Comparison of ENCODE assay signal across 10 cellular contexts in genomic region chr3:177928156-177928555, GRCh38.
DNase-seq lines count a peak whose midpoint lies in the region; ATAC-seq and TF ChIP-seq lines count a peak whose summit lies in the region.
"Had no signal": no experiment of that assay in that cellular context is flagged by ENCODE, and none has a peak within 500 bp of the region (broad histone marks: within the 10 kb centered on the region; RNA-seq: fewer than 3 reads in every experiment).

No MANE protein-coding gene starts in this region.

- TF ChIP-seq POLR2A in sigmoid colon (IDR thresholded peaks at IDR 0.05) (no peak), testis (IDR thresholded peaks at IDR 0.05) (no peak)

- ATAC-seq in activated T-cell treated with anti-CD3 and anti-CD28 coated beads, Interleukin-2, amount 50 U/mL, for 4 hours = peak; percentile 48 to 73
- peak; percentile 54 for ATAC-seq in HG03039 (IDR thresholded peaks at IDR 0.05; ENCODE audit: unreplicated experiment)

- DNase-seq in activated T-cell treated with anti-CD3 and anti-CD28 coated beads, Interleukin-2, amount 50 U/mL, for 4 hours = no peak
- DNase-seq in activated T-cell treated with anti-CD3 and anti-CD28 coated beads, Interleukin-2, amount 50 U/mL, for 48 hours = no peak
- DNase-seq in adipocyte (ENCODE audit: low read depth) = peak; percentile 39
- DNase-seq in stromal cell of bone marrow (ENCODE audit: low read depth) = peak; percentile 58
- DNase-seq in sigmoid colon = no peak
- DNase-seq in testis = no peak
- DNase-seq in mesothelial cell of epicardium (ENCODE audit: low spot score in 2 of 2, unreplicated experiment in 2 of 2) = no peak
- DNase-seq: DND-41, left cardiac atrium had no signal

- no peaks in the 10 kb centered on the region for H3K36me3 Mint-ChIP-seq in activated T-cell treated with anti-CD3 and anti-CD28 coated beads, Interleukin-2, amount 50 U/mL, for 4 hours (ENCODE audit: insufficient read depth)
- H3K36me3 Mint-ChIP-seq in mesothelial cell of epicardium = peaks cover 4% of the 10 kb centered on the region

- H3K27ac ChIP-seq in sigmoid colon (peak overlapping the region in 1 of 4 donors; percentile 37), testis (no peak overlapping the region)

- H3K9me3 ChIP-seq in adipocyte (ENCODE audit: control insufficient read depth, low read length) (peaks cover 2% of the 10 kb centered on the region), sigmoid colon (no peaks in the 10 kb centered on the region), testis (no peaks in the 10 kb centered on the region)

- H3K27me3 Mint-ChIP-seq in activated T-cell treated with anti-CD3 and anti-CD28 coated beads, Interleukin-2, amount 50 U/mL, for 4 hours (ENCODE audit: low read depth) = no peaks in the 10 kb centered on the region
- no peaks in the 10 kb centered on the region for H3K27me3 Mint-ChIP-seq in mesothelial cell of epicardium (ENCODE audit: low read depth)

- no peak overlapping the region for H3K4me3 Mint-ChIP-seq in activated T-cell treated with anti-CD3 and anti-CD28 coated beads, Interleukin-2, amount 50 U/mL, for 4 hours
- no peak overlapping the region for H3K4me3 Mint-ChIP-seq in mesothelial cell of epicardium

- no peak overlapping the region for H3K9ac ChIP-seq in adipocyte (ENCODE audit: low read length)

- H3K9me3 Mint-ChIP-seq in activated T-cell treated with anti-CD3 and anti-CD28 coated beads, Interleukin-2, amount 50 U/mL, for 4 hours = peaks cover 3% of the 10 kb centered on the region
- peaks cover 13% of the 10 kb centered on the region for H3K9me3 Mint-ChIP-seq in mesothelial cell of epicardium

- H3K4me1 ChIP-seq in adipocyte (ENCODE audit: control insufficient read depth, insufficient read depth, low read length) = peaks cover 33% of the 10 kb centered on the region
- H3K4me1 ChIP-seq in sigmoid colon = peaks cover 0 to 6% (median 0%) of the 10 kb centered on the region in 4 donors
- H3K4me1 ChIP-seq in testis = no peaks in the 10 kb centered on the region

- H3K27ac Mint-ChIP-seq in mesothelial cell of epicardium = no peak overlapping the region

- H3K27me3 ChIP-seq in adipocyte (replicated peaks; ENCODE audit: control insufficient read depth, insufficient read depth, low read length) (no peaks in the 10 kb centered on the region), sigmoid colon (no peaks in the 10 kb centered on the region), testis (no peaks in the 10 kb centered on the region)

- H3K4me3 ChIP-seq in adipocyte (ENCODE audit: low read length) (peak overlapping the region; percentile 15), sigmoid colon (no peak overlapping the region), testis (no peak overlapping the region)

- TF ChIP-seq CTCF in sigmoid colon (IDR thresholded peaks at IDR 0.05) = no peak
- TF ChIP-seq CTCF in testis (IDR thresholded peaks at IDR 0.05) = no peak
- no peak for TF ChIP-seq CTCF in mesothelial cell of epicardium (IDR thresholded peaks at IDR 0.05; ENCODE audit: unreplicated experiment)

- WGBS in sigmoid colon, 2 donors = 36 to 52% methylated on average over 4 of the region's 4 CpGs
- WGBS in testis, 2 donors = 85 to 90% methylated on average over 4 of the region's 4 CpGs

- H3K4me1 Mint-ChIP-seq in activated T-cell treated with anti-CD3 and anti-CD28 coated beads, Interleukin-2, amount 50 U/mL, for 4 hours (ENCODE audit: low read depth) = peaks cover 15% of the 10 kb centered on the region
- H3K4me1 Mint-ChIP-seq in mesothelial cell of epicardium = peaks cover 5% of the 10 kb centered on the region

- intact Hi-C loops in sigmoid colon (cut with DNase I) (no loop called here), testis (cut with DNase I; ENCODE audit: low total_unique reads) (no loop called here)

- TF ChIP-seq EP300 in sigmoid colon (IDR thresholded peaks at IDR 0.05) = no peak

- no peaks in the 10 kb centered on the region for H3K36me3 ChIP-seq in adipocyte (ENCODE audit: control insufficient read depth, insufficient read depth, low read length, severe bottlenecking)
- H3K36me3 ChIP-seq in sigmoid colon = no peaks in the 10 kb centered on the region
- no peaks in the 10 kb centered on the region for H3K36me3 ChIP-seq in testis (ENCODE audit: low read depth, missing control alignments)

Comparison
In these comparisons a context has a peak if more than half of its experiments do, and no peak if none do; other contexts are left out.
1. DNase-seq: peak in adipocyte (single experiment) and stromal cell of bone marrow (single experiment); none in activated T-cell treated with anti-CD3 and anti-CD28 coated beads, Interleukin-2, amount 50 U/mL, for 4 hours (single experiment), activated T-cell treated with anti-CD3 and anti-CD28 coated beads, Interleukin-2, amount 50 U/mL, for 48 hours (0 of 2), sigmoid colon (single experiment), testis (single experiment) and mesothelial cell of epicardium (0 of 2).